8 cellular contexts compared by ENCODE assay signal in genomic region chr7:142854505-142855400, GRCh38. TPM values are rescaled to one million over a fixed set of nuclear protein-coding genes. Genes with fewer than 3 reads are reported as not detected.
DNase-seq lines count a peak whose midpoint lies in the region; ATAC-seq, FAIRE-seq and TF ChIP-seq lines count a peak whose summit lies in the region.

Gene EPHB6, plus strand, starts transcription at chr7:142855076. Its CDS starts 8,152 bp downstream, at chr7:142863228.

- SMC1A ChIA-PET in GM12878 (lab: Charles Lee; ENCODE audit: uncharacterized antibody, unreplicated experiment): interaction anchor here (1.0 to 2.1 kb wide), 8 partner anchors 22 to 148 kb away, joined by 3 to 8 read pairs (median 4); no protein-coding TSS in a partner anchor

- RAD21 ChIA-PET in GM12878 (lab: Charles Lee; ENCODE audit: unreplicated experiment): interaction anchor here (0.9 to 1.7 kb wide), 9 partner anchors 11 to 222 kb away, joined by 3 to 9 read pairs (median 4); no protein-coding TSS in a partner anchor

- H2BK120ac ChIP-seq in IMR-90 (ENCODE audit: low read depth, low read length): no peak within 1 kb of the TSS

- H3K4me1 ChIP-seq in IMR-90 (ENCODE audit: control insufficient read depth, insufficient read depth, low read length): no peaks in the 10 kb centered on the region
- no peaks in the 10 kb centered on the region for H3K4me1 ChIP-seq in GM12878 (ENCODE audit: control insufficient read depth, insufficient read depth, low read length)
- H3K4me1 ChIP-seq in iPS DF 6.9 (ENCODE audit: control insufficient read depth, insufficient read depth, low read length): peaks cover 4% of the 10 kb centered on the region
- H3K4me1 ChIP-seq in gastrocnemius medialis: peaks cover 2 to 12% of the 10 kb centered on the region in 2 donors

- POLR2A ChIA-PET in IMR-90 (lab: Charles Lee; ENCODE audit: unreplicated experiment): no interaction called here
- POLR2A ChIA-PET in GM12878 (lab: Charles Lee): interaction anchor here (1.1 kb wide), 1 partner anchor 41 kb away, joined by 7 read pairs; no protein-coding TSS in a partner anchor

- H3K4me2 ChIP-seq in IMR-90 (ENCODE audit: low read depth, low read length): peak within 1 kb of the TSS; percentile 84
- peak within 1 kb of the TSS; percentile 100 for H3K4me2 ChIP-seq in GM12878 (ENCODE audit: control insufficient read depth, insufficient read depth)

- H3K9ac ChIP-seq in IMR-90 (ENCODE audit: low read depth, low read length) (peak within 1 kb of the TSS; percentile 51; the same call in 1 of the 2 replicates), GM12878 (ENCODE audit: control insufficient read depth, insufficient read depth, low read length) (peak within 1 kb of the TSS; percentile 32; the same call in 1 of the 2 replicates)

- peaks cover 31% of the 10 kb centered on the region for H3K27me3 Mint-ChIP-seq in T-helper 2 cell treated with Interferon-gamma antibody and Interleukin-4, amounts not matched to agents 5 μg/mL and 100 μg/mL, for 36 hours (ENCODE audit: low read depth)

- H3K4me3 Mint-ChIP-seq in T-helper 2 cell treated with Interferon-gamma antibody and Interleukin-4, amounts not matched to agents 5 μg/mL and 100 μg/mL, for 36 hours: peak within 1 kb of the TSS; percentile 97

- no peaks in the 10 kb centered on the region for H3K36me3 Mint-ChIP-seq in T-helper 2 cell treated with Interferon-gamma antibody and Interleukin-4, amounts not matched to agents 5 μg/mL and 100 μg/mL, for 36 hours (ENCODE audit: low read depth)

- no peak for TF ChIP-seq EP300 in GM12878 (IDR thresholded peaks at IDR 0.05; ENCODE audit: borderline replicate concordance in 1 of 2, control insufficient read depth in 1 of 2, low read depth in 2 of 2, low read length in 2 of 2)

- H3K4me3 ChIP-seq in IMR-90 (ENCODE audit: insufficient read depth, low read depth, low read length): peak within 1 kb of the TSS; percentile 50
- peak within 1 kb of the TSS; percentile 96 for H3K4me3 ChIP-seq in GM12878
- H3K4me3 ChIP-seq in iPS DF 6.9 (ENCODE audit: low read length): peak within 1 kb of the TSS; percentile 66
- H3K4me3 ChIP-seq in gastrocnemius medialis: peak within 1 kb of the TSS; percentile 72 to 81 (median 76)

- TF ChIP-seq CTCF in IMR-90 (conservative IDR thresholded peaks at IDR 0.05; ENCODE audit: low read depth, low read length) (no peak), GM12878 (IDR thresholded peaks at IDR 0.05 in 2 of 3, conservative IDR thresholded peaks at IDR 0.05 in 1 of 3; ENCODE audit: control insufficient read depth in 2 of 3, extremely low read depth in 1 of 3, insufficient read depth in 1 of 3, low read depth in 3 of 3, low read length in 3 of 3) (no peak), gastrocnemius medialis (IDR thresholded peaks at IDR 0.05 in 4 of 5, conservative IDR thresholded peaks at IDR 0.05 in 1 of 5) (no peak)

- H3K27ac Mint-ChIP-seq in T-helper 2 cell treated with Interferon-gamma antibody and Interleukin-4, amounts not matched to agents 5 μg/mL and 100 μg/mL, for 36 hours: peak within 1 kb of the TSS; percentile 71

- peaks cover 13% of the 10 kb centered on the region for H3K27me3 ChIP-seq in IMR-90 (ENCODE audit: control insufficient read depth, insufficient read depth, low read length)
- H3K27me3 ChIP-seq in GM12878 (replicated peaks in 1 of 2; ENCODE audit: control insufficient read depth in 2 of 2, insufficient read depth in 2 of 2, low read length in 1 of 2): peaks cover 0 to 11% of the 10 kb centered on the region in 2 experiments
- peaks cover 4% of the 10 kb centered on the region; the same call in 1 of the 2 replicates for H3K27me3 ChIP-seq in iPS DF 6.9 (ENCODE audit: control insufficient read depth, insufficient read depth, low read length)
- no peaks in the 10 kb centered on the region for H3K27me3 ChIP-seq in gastrocnemius medialis

- H2BK15ac ChIP-seq in IMR-90 (ENCODE audit: low read depth, low read length): no peak within 1 kb of the TSS

- no peaks in the 10 kb centered on the region for H3K79me2 ChIP-seq in GM12878 (ENCODE audit: control insufficient read depth, insufficient read depth, low read length)

- peak within 1 kb of the TSS; percentile 40; the same call in 1 of the 2 replicates for H3K56ac ChIP-seq in IMR-90 (ENCODE audit: extremely low read depth, insufficient read depth, low read length)

- no peak within 1 kb of the TSS for H2BK20ac ChIP-seq in IMR-90 (ENCODE audit: low read depth, low read length)

- H3K14ac ChIP-seq in IMR-90 (replicated peaks; ENCODE audit: low read depth, low read length): no peak within 1 kb of the TSS

- H4K8ac ChIP-seq in IMR-90 (ENCODE audit: low read depth in 2 of 2, low read length in 2 of 2): no peak within 1 kb of the TSS

- no peaks in the 10 kb centered on the region for H3K79me1 ChIP-seq in IMR-90 (ENCODE audit: low read depth in 1 of 2, low read length in 2 of 2)

- intact Hi-C loops in IMR-90 (cut with micrococcal nuclease) (loop anchor here (1.0 kb wide), 2 partner anchors 149 to 361 kb away; no protein-coding TSS in a partner anchor), GM12878 (cut with micrococcal nuclease; ENCODE audit: unreplicated experiment) (loop anchor here (1.0 to 2.0 kb wide), 2 partner anchors 149 to 360 kb away; no protein-coding TSS in a partner anchor), gastrocnemius medialis (cut with DNase I; ENCODE audit: low total_unique reads) (loop anchor here (1.0 to 5.0 kb wide), 3 partner anchors 12 to 358 kb away; no protein-coding TSS in a partner anchor)

- WGBS in IMR-90 (ENCODE audit: extremely low coverage in 2 of 2, insufficient read length in 1 of 2), 2 experiments: 2% methylated on average over 35 of the region's 93 CpGs; no CpG with 5 or more reads in 1 of the 2 experiments
- WGBS in GM12878 (ENCODE audit: insufficient coverage, insufficient replicate concordance, low lambda C conversion rate, missing lambda C conversion rate): 1% methylated on average over 28 of the region's 93 CpGs
- WGBS in iPS DF 6.9 (ENCODE audit: insufficient coverage, insufficient read length): no CpG with 5 or more reads among the region's 93 CpGs

- no peak for TF ChIP-seq POLR2A in IMR-90 (IDR thresholded peaks at IDR 0.05; ENCODE audit: low read depth, low read length)
- TF ChIP-seq POLR2A in GM12878 (IDR thresholded peaks at IDR 0.05; ENCODE audit: low read depth, low read length): no peak
- peak in 1 of 2 donors; percentile 32 for TF ChIP-seq POLR2A in gastrocnemius medialis (IDR thresholded peaks at IDR 0.05)

- peak; percentile 57 for ATAC-seq in GM21529 (IDR thresholded peaks at IDR 0.05; ENCODE audit: unreplicated experiment)
- peak; percentile 81 for ATAC-seq in IMR-90 (ENCODE audit: low read depth)
- peak; percentile 83 for ATAC-seq in GM12878
- peak; percentile 57 to 67 for ATAC-seq in gastrocnemius medialis

- no peaks in the 10 kb centered on the region for H3K9me1 ChIP-seq in IMR-90 (ENCODE audit: insufficient read depth, low read length)

- H3K36me3 ChIP-seq in IMR-90 (ENCODE audit: control insufficient read depth, insufficient read depth, low read length): no peaks in the 10 kb centered on the region
- H3K36me3 ChIP-seq in GM12878 (ENCODE audit: control insufficient read depth in 2 of 2, insufficient read depth in 2 of 2, low read length in 1 of 2): no peaks in the 10 kb centered on the region
- H3K36me3 ChIP-seq in iPS DF 6.9 (ENCODE audit: control insufficient read depth, insufficient read depth, low read length): no peaks in the 10 kb centered on the region
- no peaks in the 10 kb centered on the region for H3K36me3 ChIP-seq in gastrocnemius medialis

- H3K9me3 ChIP-seq in IMR-90 (ENCODE audit: control insufficient read depth, insufficient read depth, low read length): no peaks in the 10 kb centered on the region
- H3K9me3 ChIP-seq in GM12878 (replicated peaks; ENCODE audit: control insufficient read depth, insufficient read depth, low read length): no peaks in the 10 kb centered on the region
- no peaks in the 10 kb centered on the region for H3K9me3 ChIP-seq in iPS DF 6.9 (ENCODE audit: control insufficient read depth, insufficient read depth, low read length)
- H3K9me3 ChIP-seq in gastrocnemius medialis: no peaks in the 10 kb centered on the region

- no peak within 1 kb of the TSS for H3K18ac ChIP-seq in IMR-90 (ENCODE audit: low read depth, low read length)

- dilution Hi-C loops in IMR-90 (cut with HindIII; ENCODE audit: low sequenced_read_pairs, unreplicated experiment): no loop called here

- DNase-seq in D341Med (ENCODE audit: low spot score): peak; percentile 83
- peak; percentile 15 for DNase-seq in IMR-90
- peak; percentile 61 for DNase-seq in T-helper 2 cell treated with Interferon-gamma antibody and Interleukin-4, amounts not matched to agents 5 μg/mL and 100 μg/mL, for 36 hours (ENCODE audit: low spot score)
- no peak for DNase-seq in GM12878 (ENCODE audit: low read depth, low spot score)
- no peak for DNase-seq in iPS DF 6.9 (ENCODE audit: low read depth, low spot score)
- peak; percentile 47 to 48 for DNase-seq in gastrocnemius medialis
- DNase-seq in KG1 (lab: John Stamatoyannopoulos, UW): no peak

- CTCF ChIA-PET in IMR-90 (lab: Yijun Ruan, JAX) (no interaction called here), GM12878 (lab: Yijun Ruan, JAX) (interaction anchor here (0.7 to 2.7 kb wide), 18 partner anchors 12 to 360 kb away, joined by 3 to 20 read pairs (median 4); no protein-coding TSS in a partner anchor)

- no peak for TF ChIP-seq RAD21 in IMR-90 (IDR thresholded peaks at IDR 0.05; ENCODE audit: low read length)
- TF ChIP-seq RAD21 in GM12878 (IDR thresholded peaks at IDR 0.05; ENCODE audit: insufficient read depth, low read depth, low read length): no peak

- H3K27ac ChIP-seq in IMR-90 (ENCODE audit: insufficient read depth, low read length): no peak within 1 kb of the TSS
- H3K27ac ChIP-seq in GM12878 (ENCODE audit: control insufficient read depth, insufficient read depth): no peak within 1 kb of the TSS
- no peak within 1 kb of the TSS for H3K27ac ChIP-seq in iPS DF 6.9 (ENCODE audit: low read length)
- peak within 1 kb of the TSS; percentile 19 to 62 (median 56) for H3K27ac ChIP-seq in gastrocnemius medialis

- peaks cover 11% of the 10 kb centered on the region for H3K4me1 Mint-ChIP-seq in T-helper 2 cell treated with Interferon-gamma antibody and Interleukin-4, amounts not matched to agents 5 μg/mL and 100 μg/mL, for 36 hours (ENCODE audit: low read depth)

- H3K9me3 Mint-ChIP-seq in T-helper 2 cell treated with Interferon-gamma antibody and Interleukin-4, amounts not matched to agents 5 μg/mL and 100 μg/mL, for 36 hours: no peaks in the 10 kb centered on the region

- no peak within 1 kb of the TSS; the same call in 1 of the 2 replicates for H3K4ac ChIP-seq in IMR-90 (ENCODE audit: low read depth, low read length)

- no peak within 1 kb of the TSS for H3K23ac ChIP-seq in IMR-90 (ENCODE audit: low read depth, low read length)

- peak within 1 kb of the TSS; percentile 94 for H2AFZ ChIP-seq in IMR-90 (replicated peaks; ENCODE audit: low read length, poor library complexity)
- H2AFZ ChIP-seq in GM12878 (ENCODE audit: control insufficient read depth, low read depth, low read length): peak within 1 kb of the TSS; percentile 82

- H2AK9ac ChIP-seq in IMR-90 (replicated peaks; ENCODE audit: low read depth, low read length, poor library complexity): peak within 1 kb of the TSS; percentile 63

- no peak within 1 kb of the TSS for H4K91ac ChIP-seq in IMR-90 (ENCODE audit: insufficient read depth, low read depth, low read length)

- H4K5ac ChIP-seq in IMR-90 (ENCODE audit: low read depth, low read length): no peak within 1 kb of the TSS

- H2AK5ac ChIP-seq in IMR-90 (ENCODE audit: low read depth, low read length): no peak within 1 kb of the TSS

- in situ Hi-C loops in IMR-90 (cut with MboI; ENCODE audit: low sequenced_read_pairs) (loop anchor here (10.0 kb wide), 1 partner anchor 360 kb away; no protein-coding TSS in a partner anchor), GM12878 (cut with MboI) (no loop called here), gastrocnemius medialis (cut with MboI; ENCODE audit: low sequenced_read_pairs in 4 of 4) (loop anchor here (10.0 to 25.0 kb wide), 3 partner anchors 150 to 360 kb away; partner anchors contain the start of gene TAS2R40 (in 3 of the 4))

- H4K20me1 ChIP-seq in IMR-90 (ENCODE audit: insufficient read depth, low read length) (no peaks in the 10 kb centered on the region), GM12878 (ENCODE audit: control insufficient read depth, insufficient read depth) (no peaks in the 10 kb centered on the region)

- no peak for FAIRE-seq in GM12878 (lab: Jason Lieb, UNC)

- BruUV-seq in IMR-90 (replicated peaks; lab: Mats Ljungman, UMichigan) (no TSS peak), GM12878 (replicated peaks; lab: Mats Ljungman, UMichigan) (no TSS peak)

- H2BK5ac ChIP-seq in IMR-90 (ENCODE audit: low read depth, low read length, poor library complexity, severe bottlenecking): no peak within 1 kb of the TSS

RNA-seq across cellular contexts. Expression of gene EPHB6, which starts in this region (rescaled TPM):
- total RNA-seq in IMR-90 (2012; rRNA removed) (under 0.01 TPM in 2 replicates), GM12878 (2014; rRNA removed) (0.34 TPM in 1 of 2 replicates, not detected in the other), GM12878 (2014; rRNA removed; fragmentation: Illumina TruSeq; extraction: Trizol) (0.22 TPM in 1 of 2 replicates, not detected in the other), GM12878 (2021) (0.41 and 0.93 TPM in 2 replicates), gastrocnemius medialis (1 to 10 TPM; 2.0 to 8.9 (median 2.8) TPM)
- polyA plus RNA-seq in IMR-90 (2012; rRNA removed) (0.60 and 0.75 TPM in 2 replicates), GM12878 (2011; rRNA removed) (0.49 and 1.3 TPM in 2 replicates), GM12878 (2014; fragmentation: Illumina TruSeq; extraction: Trizol) (0.06 TPM in 1 of 2 replicates, not detected in the other), GM12878 (2014; fragmentation: Nextera tagmentation; extraction: Ambion mirVana) (under 1 TPM in 1 of 2 experiments, not detected in 1; 0.11 TPM), GM12878 (2014; rRNA removed) (0.68 and 0.88 TPM in 2 replicates), GM12878 (2016; fragmentation: Nextera tagmentation; extraction: Ambion mirVana) (under 1 TPM in 1 of 2 experiments, not detected in 1; 0.47 TPM)
- 0.45 and 0.99 TPM in 2 replicates for polyA plus RNA-seq in IMR-90 (2012; cell fraction: cytosol; rRNA removed)
- polyA plus RNA-seq in IMR-90 (2012; cell fraction: nucleus; rRNA removed; ENCODE audit: low replicate concordance): 0.77 and 1.9 TPM in 2 replicates
- 0.69 and 1.5 TPM in 2 replicates for total RNA-seq in GM12878 (2013; cell fraction: nucleolus; rRNA removed)
- not detected for polyA plus RNA-seq in GM12878 (2011; ENCODE audit: low read depth)
- polyA plus RNA-seq in GM12878 (2011; cell fraction: cytosol; rRNA removed): 1.5 and 2.3 TPM in 2 replicates
- 9.0 and 10.4 TPM in 2 replicates for polyA plus RNA-seq in GM12878 (2011; cell fraction: nucleus; rRNA removed)
- 0.18 TPM in 2 replicates for polyA plus RNA-seq in GM12878 (2012)
- polyA minus RNA-seq in GM12878 (2011; rRNA and poly(A)+ RNA removed): 0.95 and 2.0 TPM in 2 replicates
- polyA minus RNA-seq in GM12878 (2011; cell fraction: cytosol; rRNA and poly(A)+ RNA removed): 2.9 and 3.8 TPM in 2 replicates
- 1.3 and 2.5 TPM in 2 replicates for polyA minus RNA-seq in GM12878 (2011; cell fraction: nucleus; rRNA and poly(A)+ RNA removed)

Comparison
In these comparisons a context has a peak if more than half of its experiments do, and no peak if none do; other contexts are left out.
1. DNase-seq: peak in D341Med (single experiment), IMR-90 (single experiment), T-helper 2 cell treated with Interferon-gamma antibody and Interleukin-4, amounts not matched to agents 5 μg/mL and 100 μg/mL, for 36 hours (single experiment) and gastrocnemius medialis (2 of 2); none in GM12878 (single experiment), iPS DF 6.9 (single experiment) and KG1 (single experiment).
2. H3K27ac ChIP-seq: peak in gastrocnemius medialis (4 of 4); none in IMR-90 (single experiment), GM12878 (single experiment) and iPS DF 6.9 (single experiment).
3. Peak in every context shown above with its lines, with median percentiles within 50 percentile points of each other: ATAC-seq and H3K4me3 ChIP-seq.